In the genomic region with DNA sequence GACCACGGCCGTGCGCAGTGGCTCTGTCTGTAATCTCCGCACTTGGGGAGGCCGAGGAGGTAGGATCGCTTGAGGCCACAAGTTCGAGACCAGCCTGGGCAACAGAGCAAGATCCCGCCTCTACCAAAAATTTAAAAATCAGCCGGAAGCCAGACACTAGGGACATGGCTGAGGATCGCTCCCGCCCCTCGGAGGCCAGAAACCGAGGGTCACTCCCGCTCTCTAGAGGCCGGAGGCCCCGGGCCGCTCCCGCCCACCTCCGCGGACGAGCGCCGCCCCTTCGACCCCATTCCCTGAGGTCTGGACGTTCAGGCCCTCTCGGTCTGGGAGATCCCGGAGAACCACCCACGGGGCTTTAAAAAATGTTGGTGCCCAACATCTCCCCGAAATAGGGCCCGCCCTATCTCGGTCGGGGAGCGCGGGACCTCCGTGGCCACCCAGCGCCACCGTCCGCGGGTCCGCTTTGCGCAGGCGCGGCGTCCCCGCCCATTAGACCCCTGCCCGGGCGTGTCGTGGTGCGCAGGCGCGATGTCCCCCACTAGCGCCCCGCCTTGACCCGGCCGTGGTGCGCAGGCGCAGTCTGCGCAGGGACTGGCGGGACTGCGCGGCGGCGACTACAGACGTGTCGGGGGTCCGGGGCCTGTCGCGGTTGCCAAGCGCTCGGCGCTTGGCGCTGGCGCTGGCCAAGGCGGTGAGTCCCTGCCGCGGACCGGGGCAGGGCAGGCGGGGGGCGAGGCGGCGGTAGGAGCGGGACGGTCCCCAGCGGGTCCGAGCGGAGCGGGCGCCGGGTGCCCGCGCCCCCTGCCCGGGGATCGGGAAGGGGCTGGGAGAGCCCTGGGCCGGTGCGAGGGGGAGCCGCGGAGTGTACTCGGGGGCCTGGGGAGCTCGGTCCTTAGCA, we compare ENCODE assay signal across 8 cellular contexts.
DNase-seq lines count a peak whose midpoint lies in the region; ATAC-seq and TF ChIP-seq lines count a peak whose summit lies in the region.
"Not testable (repeated sequence)": the region's sequence is repeated elsewhere in the genome, so short reads cannot be mapped to it uniquely, and the experiment has no call there.

No MANE protein-coding gene starts in this region.

- not testable (repeated sequence) for H2AFZ ChIP-seq in mesenchymal stem cell (ENCODE audit: low read depth, low read length)

- H3K4me1 Mint-ChIP-seq in activated T-helper 2 cell treated with anti-CD3 and anti-CD28 coated beads, Interferon-gamma antibody, Interleukin-2, Interleukin-4, amounts not matched to agents 10 μg/mL and 5 μg/mL and 100 μg/mL, durations not matched to agents 14 hours and 24 hours and 36 hours (ENCODE audit: low read depth) = peaks cover 16% of the 10 kb centered on the region

- H2BK15ac ChIP-seq in mesenchymal stem cell (ENCODE audit: low read depth, poor library complexity, severe bottlenecking) = not testable (repeated sequence)

- H3K27me3 ChIP-seq in mesenchymal stem cell (ENCODE audit: control insufficient read depth in 1 of 2, insufficient read depth in 1 of 2, low read length in 2 of 2) = not testable (repeated sequence)

- CTCF ChIA-PET in AG04449 (lab: Yijun Ruan, JAX) = not testable (repeated sequence)

- H3K9me3 ChIP-seq in mesenchymal stem cell (ENCODE audit: control insufficient read depth, low read length) = not testable (repeated sequence)

- intact Hi-C loops in activated T-helper 2 cell treated with anti-CD3 and anti-CD28 coated beads, Interferon-gamma antibody, Interleukin-2, Interleukin-4, amounts not matched to agents 10 μg/mL and 5 μg/mL and 100 μg/mL, durations not matched to agents 14 hours and 24 hours and 36 hours (cut with micrococcal nuclease) = loop anchor here (5.0 kb wide), 1 partner anchor 195 kb away; no protein-coding TSS in a partner anchor

- not testable (repeated sequence) for H4K91ac ChIP-seq in mesenchymal stem cell (ENCODE audit: low read length)

- not testable (repeated sequence) for H2BK12ac ChIP-seq in mesenchymal stem cell (ENCODE audit: low read length in 2 of 2)

- H3K23ac ChIP-seq in mesenchymal stem cell (ENCODE audit: low read length in 2 of 2) = not testable (repeated sequence)

- H3K9ac ChIP-seq in mesenchymal stem cell (ENCODE audit: low read length) = peak overlapping the region; percentile 87

- H3K9me3 Mint-ChIP-seq in activated T-helper 2 cell treated with anti-CD3 and anti-CD28 coated beads, Interferon-gamma antibody, Interleukin-2, Interleukin-4, amounts not matched to agents 10 μg/mL and 5 μg/mL and 100 μg/mL, durations not matched to agents 14 hours and 24 hours and 36 hours = not testable (repeated sequence)

- not testable (repeated sequence) for H3K18ac ChIP-seq in mesenchymal stem cell (ENCODE audit: low read depth in 1 of 2, low read length in 2 of 2)

- not testable (repeated sequence) for H3K4me2 ChIP-seq in mesenchymal stem cell (ENCODE audit: low read length, poor library complexity, severe bottlenecking)

- TF ChIP-seq POLR2A in GM19099 (IDR thresholded peaks at IDR 0.05; ENCODE audit: extremely low read depth, insufficient read length, low read depth) = peak; percentile 52

- H3K36me3 ChIP-seq in mesenchymal stem cell (ENCODE audit: control insufficient read depth in 1 of 2, insufficient read depth in 2 of 2, low read depth in 1 of 2, low read length in 2 of 2) = not testable (repeated sequence)

- not testable (repeated sequence) for H3K4me1 ChIP-seq in mesenchymal stem cell (ENCODE audit: control insufficient read depth, insufficient read depth, low read depth, low read length)

- H3K79me1 ChIP-seq in mesenchymal stem cell (replicated peaks; ENCODE audit: low read length, poor library complexity, severe bottlenecking) = not testable (repeated sequence)

- ATAC-seq in HG03064 (IDR thresholded peaks at IDR 0.05; ENCODE audit: low read depth, unreplicated experiment) (peak; percentile 75), esophagus mucosa (peak; percentile 96)

- H3K14ac ChIP-seq in mesenchymal stem cell (ENCODE audit: low read length in 2 of 2) = not testable (repeated sequence)

- POLR2A ChIA-PET in AG04449 (lab: Yijun Ruan, JAX) = not testable (repeated sequence)

- H3K27ac ChIP-seq in mesenchymal stem cell (ENCODE audit: low read length, poor library complexity, severe bottlenecking) = not testable (repeated sequence)

- H2BK5ac ChIP-seq in mesenchymal stem cell (ENCODE audit: low read depth, low read length, poor library complexity, severe bottlenecking) = not testable (repeated sequence)

- H3K4me3 Mint-ChIP-seq in activated T-helper 2 cell treated with anti-CD3 and anti-CD28 coated beads, Interferon-gamma antibody, Interleukin-2, Interleukin-4, amounts not matched to agents 10 μg/mL and 5 μg/mL and 100 μg/mL, durations not matched to agents 14 hours and 24 hours and 36 hours (ENCODE audit: low read depth) = peak overlapping the region; percentile 84

- TF ChIP-seq CTCF in AG04449 (IDR thresholded peaks at IDR 0.05; ENCODE audit: insufficient read depth, low read length, missing control alignments) = not testable (repeated sequence)

- H3K27me3 Mint-ChIP-seq in activated T-helper 2 cell treated with anti-CD3 and anti-CD28 coated beads, Interferon-gamma antibody, Interleukin-2, Interleukin-4, amounts not matched to agents 10 μg/mL and 5 μg/mL and 100 μg/mL, durations not matched to agents 14 hours and 24 hours and 36 hours (ENCODE audit: low read depth) = not testable (repeated sequence)

- H3K4me3 ChIP-seq in AG04449 (ENCODE audit: low read depth, low read length) (peak overlapping the region; percentile 64), mesenchymal stem cell (ENCODE audit: insufficient read depth in 1 of 2, low read depth in 1 of 2, low read length in 2 of 2) (peak overlapping the region; percentile 44 to 79)

- WGBS in mesenchymal stem cell = 93% methylated on average over 3 of the region's 99 CpGs

- H3K4ac ChIP-seq in mesenchymal stem cell (ENCODE audit: low read depth in 1 of 2, low read length in 2 of 2) = not testable (repeated sequence)

- H2AK5ac ChIP-seq in mesenchymal stem cell (ENCODE audit: low read length, severe bottlenecking) = not testable (repeated sequence)

- DNase-seq in AG04449 (ENCODE audit: low read depth, low spot score) = peak; percentile 9
- peak; percentile 81 for DNase-seq in RPMI8226
- peak; percentile 92 for DNase-seq in activated T-helper 2 cell treated with anti-CD3 and anti-CD28 coated beads, Interferon-gamma antibody, Interleukin-2, Interleukin-4, amounts not matched to agents 10 μg/mL and 5 μg/mL and 100 μg/mL, durations not matched to agents 14 hours and 24 hours and 36 hours (ENCODE audit: low spot score)
- peak; percentile 56 for DNase-seq in mesenchymal stem cell
- peak; percentile 94 for DNase-seq in stimulated activated CD4-positive, alpha-beta T cell treated with anti-CD3 and anti-CD28 coated beads, Interleukin-15, amount 100 ng/mL, for 24 hours

- H4K8ac ChIP-seq in mesenchymal stem cell (ENCODE audit: low read length) = peak overlapping the region; percentile 77

- not testable (repeated sequence) for H2BK120ac ChIP-seq in mesenchymal stem cell (ENCODE audit: low read depth, low read length)

- H3K27ac Mint-ChIP-seq in activated T-helper 2 cell treated with anti-CD3 and anti-CD28 coated beads, Interferon-gamma antibody, Interleukin-2, Interleukin-4, amounts not matched to agents 10 μg/mL and 5 μg/mL and 100 μg/mL, durations not matched to agents 14 hours and 24 hours and 36 hours = peak overlapping the region; percentile 90

- not testable (repeated sequence) for H3K36me3 Mint-ChIP-seq in activated T-helper 2 cell treated with anti-CD3 and anti-CD28 coated beads, Interferon-gamma antibody, Interleukin-2, Interleukin-4, amounts not matched to agents 10 μg/mL and 5 μg/mL and 100 μg/mL, durations not matched to agents 14 hours and 24 hours and 36 hours (ENCODE audit: low read depth)

Comparison
In these comparisons a context has a peak if more than half of its experiments do, and no peak if none do; other contexts are left out.
1. DNase-seq: peak in every context shown above with its lines; median percentile 94 in stimulated activated CD4-positive, alpha-beta T cell treated with anti-CD3 and anti-CD28 coated beads, Interleukin-15, amount 100 ng/mL, for 24 hours; 92 in activated T-helper 2 cell treated with anti-CD3 and anti-CD28 coated beads, Interferon-gamma antibody, Interleukin-2, Interleukin-4, amounts not matched to agents 10 μg/mL and 5 μg/mL and 100 μg/mL, durations not matched to agents 14 hours and 24 hours and 36 hours; 81 in RPMI8226; 56 in mesenchymal stem cell; 9 in AG04449.